Comparison of ENCODE assay signal across 28 cellular contexts in genomic region chr13:66528903-66529576, GRCh38.
DNase-seq lines count a peak whose midpoint lies in the region; ATAC-seq and TF ChIP-seq lines count a peak whose summit lies in the region.
"Had no signal": no experiment of that assay in that cellular context is flagged by ENCODE, and none has a peak within 500 bp of the region (broad histone marks: within the 10 kb centered on the region; RNA-seq: fewer than 3 reads in every experiment).

No MANE protein-coding gene starts in this region.

- H2AFZ ChIP-seq in OCI-LY1 (ENCODE audit: low read length) = 0 out of 2 replicates have a peak overlapping the region, but pooled peaks have one; percentile 0

- no peaks in the 10 kb centered on the region for H3K36me3 ChIP-seq in OCI-LY1 (ENCODE audit: insufficient read depth, low read length)
- H3K36me3 ChIP-seq: esophagus muscularis mucosa, SJSA1, uterus had no signal

- H3K4me1 ChIP-seq in OCI-LY1 (ENCODE audit: insufficient read depth, low read length, severe bottlenecking) = peaks cover 62% of the 10 kb centered on the region
- H3K4me1 ChIP-seq: esophagus muscularis mucosa, uterus had no signal

- no peaks in the 10 kb centered on the region for H3K79me2 ChIP-seq in OCI-LY1 (ENCODE audit: insufficient read depth, low read length)

- CTCF ChIA-PET in activated CD4-positive, alpha-beta memory T cell treated with anti-CD3 and anti-CD28 coated beads for 36 hours (lab: Charles Lee) = no interaction called here

- H3K27me3 ChIP-seq in OCI-LY1 (ENCODE audit: insufficient read depth, low read length) = no peaks in the 10 kb centered on the region
- H3K27me3 ChIP-seq: esophagus muscularis mucosa, SJSA1, uterus had no signal

- no peak for TF ChIP-seq CTCF in OCI-LY1 (IDR thresholded peaks at IDR 0.05; ENCODE audit: low read length)

- no peaks in the 10 kb centered on the region for H3K4me1 Mint-ChIP-seq in stimulated activated naive CD8-positive, alpha-beta T cell treated with anti-CD3 and anti-CD28 coated beads, Interleukin-15, amount 100 ng/mL, for 72 hours
- no peaks in the 10 kb centered on the region for H3K4me1 Mint-ChIP-seq in activated CD4-positive, alpha-beta memory T cell treated with anti-CD3 and anti-CD28 coated beads for 36 hours (ENCODE audit: low read depth)

- H3K27me3 Mint-ChIP-seq in stimulated activated naive CD8-positive, alpha-beta T cell treated with anti-CD3 and anti-CD28 coated beads, Interleukin-15, amount 100 ng/mL, for 72 hours = no peaks in the 10 kb centered on the region
- no peaks in the 10 kb centered on the region for H3K27me3 Mint-ChIP-seq in activated CD4-positive, alpha-beta memory T cell treated with anti-CD3 and anti-CD28 coated beads for 36 hours
- H3K27me3 Mint-ChIP-seq: activated naive CD8-positive, alpha-beta T cell; CD4-positive, alpha-beta T cell had no signal

- no peak overlapping the region for H3K4me3 Mint-ChIP-seq in stimulated activated naive CD8-positive, alpha-beta T cell treated with anti-CD3 and anti-CD28 coated beads, Interleukin-15, amount 100 ng/mL, for 72 hours
- no peak overlapping the region for H3K4me3 Mint-ChIP-seq in activated CD4-positive, alpha-beta memory T cell treated with anti-CD3 and anti-CD28 coated beads for 36 hours
- H3K4me3 Mint-ChIP-seq: activated CD8-positive, alpha-beta T cell treated with anti-CD3 and anti-CD28 coated beads, Interleukin-2, amount 10 ng/mL, durations not matched to agents 7 days and 5 days; activated naive CD8-positive, alpha-beta T cell; CD4-positive, alpha-beta T cell; dendritic cell treated with granulocyte-macrophage colony-stimulating factor and Interleukin-4, amounts not matched to agents 40 ng/mL and 50 ng/mL, for 4 days; T-helper 1 cell treated with Interleukin-12 subunit alpha and Interleukin-12 subunit beta and Interleukin-4 antibody, amounts not matched to agents 30 μg/mL and 1 μg/mL, for 36 hours had no signal

- H3K4me3 ChIP-seq in OCI-LY1 (ENCODE audit: low read depth, low read length, poor library complexity, severe bottlenecking) = no peak overlapping the region
- H3K4me3 ChIP-seq: esophagus muscularis mucosa, SJSA1, uterus had no signal

- H3K9me2 ChIP-seq in OCI-LY1 (ENCODE audit: low read depth, low read length) = no peaks in the 10 kb centered on the region

- 0 out of 2 replicates have a peak, but pooled peaks cover 3% of the 10 kb centered on the region for H3K9me3 ChIP-seq in OCI-LY1 (ENCODE audit: low read length)
- H3K9me3 ChIP-seq: esophagus muscularis mucosa, SJSA1, uterus had no signal

- H3K36me3 Mint-ChIP-seq in activated CD4-positive, alpha-beta memory T cell treated with anti-CD3 and anti-CD28 coated beads for 36 hours = no peaks in the 10 kb centered on the region
- H3K36me3 Mint-ChIP-seq: activated naive CD8-positive, alpha-beta T cell had no signal

- H3K27ac Mint-ChIP-seq in stimulated activated naive CD8-positive, alpha-beta T cell treated with anti-CD3 and anti-CD28 coated beads, Interleukin-15, amount 100 ng/mL, for 72 hours = no peak overlapping the region
- H3K27ac Mint-ChIP-seq in activated CD4-positive, alpha-beta memory T cell treated with anti-CD3 and anti-CD28 coated beads for 36 hours = no peak overlapping the region
- H3K27ac Mint-ChIP-seq: activated CD8-positive, alpha-beta T cell treated with anti-CD3 and anti-CD28 coated beads, Interleukin-2, amount 10 ng/mL, durations not matched to agents 7 days and 5 days; activated naive CD8-positive, alpha-beta T cell; activated T-helper 2 cell treated with anti-CD3 and anti-CD28 coated beads, Interferon-gamma antibody, Interleukin-2, Interleukin-4, amounts not matched to agents 10 μg/mL and 5 μg/mL and 100 μg/mL, durations not matched to agents 14 hours and 24 hours and 36 hours; CD4-positive, alpha-beta T cell; dendritic cell treated with granulocyte-macrophage colony-stimulating factor and Interleukin-4, amounts not matched to agents 40 ng/mL and 50 ng/mL, for 4 days; HFFc6; T-helper 1 cell treated with Interleukin-12 subunit alpha and Interleukin-12 subunit beta and Interleukin-4 antibody, amounts not matched to agents 30 μg/mL and 1 μg/mL, for 36 hours had no signal

- peak overlapping the region; percentile 64; the same call in 1 of the 2 replicates for H3K4me2 ChIP-seq in OCI-LY1 (ENCODE audit: low read length)

- H3K9me3 Mint-ChIP-seq in stimulated activated naive CD8-positive, alpha-beta T cell treated with anti-CD3 and anti-CD28 coated beads, Interleukin-15, amount 100 ng/mL, for 72 hours = no peaks in the 10 kb centered on the region
- peaks cover 3% of the 10 kb centered on the region for H3K9me3 Mint-ChIP-seq in activated CD4-positive, alpha-beta memory T cell treated with anti-CD3 and anti-CD28 coated beads for 36 hours
- H3K9me3 Mint-ChIP-seq: activated T-helper 2 cell treated with anti-CD3 and anti-CD28 coated beads, Interferon-gamma antibody, Interleukin-2, Interleukin-4, amounts not matched to agents 10 μg/mL and 5 μg/mL and 100 μg/mL, durations not matched to agents 14 hours and 24 hours and 36 hours; CD4-positive, alpha-beta T cell; dendritic cell treated with granulocyte-macrophage colony-stimulating factor and Interleukin-4, amounts not matched to agents 40 ng/mL and 50 ng/mL, for 4 days; HFFc6; T-helper 1 cell treated with Interleukin-12 subunit alpha and Interleukin-12 subunit beta and Interleukin-4 antibody, amounts not matched to agents 30 μg/mL and 1 μg/mL, for 36 hours had no signal

- no peaks in the 10 kb centered on the region for H4K20me1 ChIP-seq in OCI-LY1 (ENCODE audit: insufficient read depth, low read length)

- POLR2A ChIA-PET in activated CD4-positive, alpha-beta memory T cell treated with anti-CD3 and anti-CD28 coated beads for 36 hours (lab: Charles Lee) = no interaction called here

- intact Hi-C loops in activated CD4-positive, alpha-beta memory T cell treated with anti-CD3 and anti-CD28 coated beads for 36 hours (cut with micrococcal nuclease) = no loop called here

- no peak overlapping the region for H3K27ac ChIP-seq in OCI-LY1 (ENCODE audit: low read depth, low read length, poor library complexity, severe bottlenecking)
- H3K27ac ChIP-seq: esophagus muscularis mucosa, SJSA1, uterus had no signal

- no peak for ATAC-seq in stimulated activated naive CD8-positive, alpha-beta T cell treated with anti-CD3 and anti-CD28 coated beads, Interleukin-15, amount 100 ng/mL, for 72 hours
- ATAC-seq: activated CD8-positive, alpha-beta T cell treated with anti-CD3 and anti-CD28 coated beads, Interleukin-2, amount 10 ng/mL, durations not matched to agents 7 days and 5 days had no signal

- H3F3A ChIP-seq in OCI-LY1 (ENCODE audit: insufficient read depth, low read length) = no peaks in the 10 kb centered on the region

- peak; percentile 28 for DNase-seq in NOMO-1 treated with DMSO at 0.1 percent for 48 hours (lab: John Stamatoyannopoulos, UW; ENCODE audit: unreplicated experiment)
- DNase-seq in NOMO-1 treated with dmso at 0.1 percent for 144 hours (lab: John Stamatoyannopoulos, UW; ENCODE audit: unreplicated experiment) = no peak
- DNase-seq in left kidney (ENCODE audit: low read depth, low spot score) = peak; percentile 78
- no peak for DNase-seq in mucosa of gallbladder (ENCODE audit: low spot score)
- DNase-seq in stimulated activated naive CD8-positive, alpha-beta T cell treated with anti-CD3 and anti-CD28 coated beads, Interleukin-15, amount 100 ng/mL, for 72 hours = no peak
- DNase-seq in activated CD4-positive, alpha-beta memory T cell treated with anti-CD3 and anti-CD28 coated beads for 36 hours = no peak
- no peak for DNase-seq in RKO (ENCODE audit: low spot score)
- DNase-seq: activated CD8-positive, alpha-beta T cell treated with anti-CD3 and anti-CD28 coated beads, Interleukin-2, amount 10 ng/mL, durations not matched to agents 7 days and 5 days; AML-193; aorta; caudate nucleus; CD4-positive, alpha-beta T cell; foreskin melanocyte; HFFc6; mammary epithelial cell; NCI-H2029 treated with DMSO at 0.1 percent for 48 hours; NCI-H446 treated with DMSO at 0.1 percent for 48 hours; nucleus accumbens; RPMI8226; stimulated activated naive CD4-positive, alpha-beta T cell; uterus had no signal

- no peak overlapping the region for H3K9ac ChIP-seq in OCI-LY1 (ENCODE audit: low read length)

Comparison
In these comparisons a context has a peak if more than half of its experiments do, and no peak if none do; other contexts are left out.
1. DNase-seq: peak in NOMO-1 treated with DMSO at 0.1 percent for 48 hours (single experiment) and left kidney (single experiment); none in NOMO-1 treated with dmso at 0.1 percent for 144 hours (single experiment), mucosa of gallbladder (single experiment), stimulated activated naive CD8-positive, alpha-beta T cell treated with anti-CD3 and anti-CD28 coated beads, Interleukin-15, amount 100 ng/mL, for 72 hours (0 of 2), activated CD4-positive, alpha-beta memory T cell treated with anti-CD3 and anti-CD28 coated beads for 36 hours (single experiment) and RKO (single experiment).